ENCODE assay signal across 19 cellular contexts in genomic region chr5:156399323-156399722, GRCh38.
"Had no signal": no experiment of that assay in that cellular context is flagged by ENCODE, and none has a peak within 500 bp of the region (broad histone marks: within the 10 kb centered on the region; RNA-seq: fewer than 3 reads in every experiment).

No MANE protein-coding gene starts in this region.

- H3K9me3 ChIP-seq: esophagus squamous epithelium, lower lobe of right lung, suprapubic skin, tibial artery, upper lobe of left lung, uterus had no signal

- ATAC-seq: effector memory CD8-positive, alpha-beta T cell; foreskin keratinocyte; lower lobe of right lung had no signal

- H3K4me3 ChIP-seq: esophagus squamous epithelium, lower lobe of right lung, smooth muscle cell, suprapubic skin, tibial artery, upper lobe of left lung, uterus had no signal

- H3K27me3 ChIP-seq: esophagus squamous epithelium, foreskin keratinocyte, suprapubic skin, tibial artery, upper lobe of left lung, uterus had no signal

- H3K36me3 ChIP-seq: esophagus squamous epithelium, lower lobe of right lung, suprapubic skin, tibial artery, upper lobe of left lung, uterus had no signal

- H3K4me1 ChIP-seq: foreskin keratinocyte, upper lobe of left lung had no signal

- H3K27ac ChIP-seq: epithelial cell of prostate, foreskin keratinocyte, lower lobe of right lung, suprapubic skin, upper lobe of left lung, uterus had no signal

- DNase-seq: cerebellar nuclear complex; effector memory CD8-positive, alpha-beta T cell; esophagus squamous epithelium; foreskin keratinocyte; head of caudate nucleus; hippocampal formation; lower lobe of right lung; mesenchymal stem cell; midbrain; naive B cell; nephron progenitor cell; stimulated activated CD4-positive, alpha-beta T cell treated with anti-CD3 and anti-CD28 coated beads, Interleukin-2, amount 100 ng/mL, for 48 hours; stimulated activated naive CD4-positive, alpha-beta T cell treated with Interleukin-2 at 50 U/mL for 16 hours; tibial artery; upper lobe of left lung; uterus had no signal
